ENCODE assay signal across 26 cellular contexts in the genomic region with DNA sequence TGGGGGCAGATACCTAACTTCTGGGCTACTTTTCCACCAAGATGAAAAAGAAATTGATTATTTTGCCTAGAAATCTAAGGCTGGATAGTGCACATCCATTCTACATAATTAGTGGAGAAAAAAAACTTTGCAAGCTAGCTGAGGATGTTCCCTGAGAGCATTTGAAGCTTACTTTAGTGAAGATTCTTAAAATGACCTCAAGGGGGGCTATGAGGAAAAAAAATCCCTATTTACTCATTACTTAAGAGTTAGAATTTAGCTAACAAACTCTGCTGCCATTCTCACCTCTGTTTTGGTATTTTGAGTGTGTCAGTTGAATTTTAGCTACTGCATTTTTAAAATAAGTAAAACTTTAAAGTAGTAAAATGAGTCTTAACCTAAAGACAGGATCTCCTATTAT. TPM values are rescaled to one million over a fixed set of nuclear protein-coding genes. Genes with fewer than 3 reads are reported as not detected.
DNase-seq lines count a peak whose midpoint lies in the region; ATAC-seq and TF ChIP-seq lines count a peak whose summit lies in the region.
"Had no signal": no experiment of that assay in that cellular context is flagged by ENCODE, and none has a peak within 500 bp of the region (broad histone marks: within the 10 kb centered on the region; RNA-seq: fewer than 3 reads in every experiment).

No MANE protein-coding gene starts in this region.

- no peak overlapping the region for H3K4me2 ChIP-seq in GM23338
- H3K4me2 ChIP-seq in mesendoderm (ENCODE audit: low read length) = no peak overlapping the region
- H3K4me2 ChIP-seq: A549, BLaER1 had no signal

- no peaks in the 10 kb centered on the region for H4K20me1 ChIP-seq in GM23338 (replicated peaks; ENCODE audit: insufficient read depth)
- H4K20me1 ChIP-seq: BLaER1 had no signal

- H3K36me3 ChIP-seq in GM23338 (ENCODE audit: insufficient read depth) = no peaks in the 10 kb centered on the region
- no peaks in the 10 kb centered on the region for H3K36me3 ChIP-seq in endodermal cell (ENCODE audit: control insufficient read depth, insufficient read depth, low read length)
- H3K36me3 ChIP-seq in mesendoderm (ENCODE audit: control insufficient read depth, insufficient read depth, low read length) = no peaks in the 10 kb centered on the region
- H3K36me3 ChIP-seq: BE2C, BLaER1 had no signal

- H3K9ac ChIP-seq in endodermal cell (ENCODE audit: extremely low read depth, low read length, poor library complexity, severe bottlenecking) = no peak overlapping the region
- H3K9ac ChIP-seq in mesendoderm (ENCODE audit: low read length) = no peak overlapping the region
- H3K9ac ChIP-seq: BLaER1 had no signal

- no peaks in the 10 kb centered on the region for H3F3A ChIP-seq in GM23338 (replicated peaks; ENCODE audit: low read depth)

- H3K4me3 Mint-ChIP-seq in GM23338 = no peak overlapping the region
- H3K4me3 Mint-ChIP-seq in endodermal cell = no peak overlapping the region
- H3K4me3 Mint-ChIP-seq: CD14-positive monocyte; CD4-positive, alpha-beta memory T cell; CD4-positive, CD25-positive, alpha-beta regulatory T cell; CD8-positive, alpha-beta memory T cell had no signal

- H3K4me3 ChIP-seq in GM23338 (no peak overlapping the region), endodermal cell (ENCODE audit: low read length) (no peak overlapping the region), mesendoderm (ENCODE audit: low read length) (no peak overlapping the region)
- H3K4me3 ChIP-seq: A549, BLaER1, GM12878 had no signal

- no peak overlapping the region for H3K27ac Mint-ChIP-seq in GM23338
- no peak overlapping the region for H3K27ac Mint-ChIP-seq in endodermal cell
- H3K27ac Mint-ChIP-seq: CD14-positive monocyte; CD4-positive, alpha-beta memory T cell; CD4-positive, CD25-positive, alpha-beta regulatory T cell; CD8-positive, alpha-beta memory T cell had no signal

- no peak overlapping the region for H3K4ac ChIP-seq in mesendoderm (ENCODE audit: low read depth, low read length)

- peaks cover 2% of the 10 kb centered on the region; the same call in 1 of the 3 replicates for H3K4me1 Mint-ChIP-seq in GM23338
- H3K4me1 Mint-ChIP-seq in endodermal cell = peaks cover 20% of the 10 kb centered on the region
- H3K4me1 Mint-ChIP-seq: CD14-positive monocyte; CD4-positive, alpha-beta memory T cell; CD4-positive, CD25-positive, alpha-beta regulatory T cell; CD8-positive, alpha-beta memory T cell had no signal

- H3K4me1 ChIP-seq in GM23338 (ENCODE audit: insufficient read depth) = no peaks in the 10 kb centered on the region
- no peaks in the 10 kb centered on the region for H3K4me1 ChIP-seq in endodermal cell (ENCODE audit: control insufficient read depth, insufficient read depth, low read length)
- H3K4me1 ChIP-seq in mesendoderm (ENCODE audit: control insufficient read depth, low read depth, low read length) = no peaks in the 10 kb centered on the region
- H3K4me1 ChIP-seq: A549, BE2C, BLaER1 had no signal

- H3K27me3 ChIP-seq in GM23338 (ENCODE audit: insufficient read depth) = no peaks in the 10 kb centered on the region
- H3K27me3 ChIP-seq in endodermal cell (ENCODE audit: control insufficient read depth, insufficient read depth, low read length, poor library complexity, severe bottlenecking) = no peaks in the 10 kb centered on the region
- H3K27me3 ChIP-seq in mesendoderm (ENCODE audit: insufficient read depth, low read length, poor library complexity) = no peaks in the 10 kb centered on the region
- H3K27me3 ChIP-seq: BE2C, BLaER1 had no signal

- H2AK5ac ChIP-seq in mesendoderm (ENCODE audit: low read length) = no peak overlapping the region

- H3K27me3 Mint-ChIP-seq in GM23338 (ENCODE audit: insufficient read depth, low read depth, poor library complexity) (peaks cover 1% of the 10 kb centered on the region), endodermal cell (ENCODE audit: insufficient read depth) (no peaks in the 10 kb centered on the region)
- H3K27me3 Mint-ChIP-seq: CD4-positive, alpha-beta memory T cell; CD8-positive, alpha-beta memory T cell had no signal

- H3K23ac ChIP-seq in mesendoderm (ENCODE audit: low read length) = no peak overlapping the region

- H3K27ac ChIP-seq in GM23338 (ENCODE audit: low read depth) = no peak overlapping the region
- no peak overlapping the region for H3K27ac ChIP-seq in endodermal cell (ENCODE audit: low read depth, low read length)
- H3K27ac ChIP-seq in mesendoderm (ENCODE audit: low read depth, low read length) = no peak overlapping the region
- H3K27ac ChIP-seq: 22Rv1, A549, BLaER1 had no signal

- peak overlapping the region; percentile 74 for H2BK15ac ChIP-seq in mesendoderm (replicated peaks; ENCODE audit: low read depth)

- no peaks in the 10 kb centered on the region for H3K79me2 ChIP-seq in GM23338 (replicated peaks; ENCODE audit: insufficient read depth)
- no peaks in the 10 kb centered on the region for H3K79me2 ChIP-seq in mesendoderm (ENCODE audit: control insufficient read depth, insufficient read depth, low read length)

- H3K79me1 ChIP-seq in mesendoderm (ENCODE audit: low read length) = no peaks in the 10 kb centered on the region

- no peak for ATAC-seq in GM23338
- ATAC-seq: A549, GM12878 had no signal

- no peaks in the 10 kb centered on the region for H3K36me3 Mint-ChIP-seq in GM23338 (ENCODE audit: low read depth)
- H3K36me3 Mint-ChIP-seq in endodermal cell (ENCODE audit: low read depth) = no peaks in the 10 kb centered on the region
- H3K36me3 Mint-ChIP-seq: CD14-positive monocyte; CD4-positive, alpha-beta memory T cell; CD4-positive, CD25-positive, alpha-beta regulatory T cell; CD8-positive, alpha-beta memory T cell had no signal

- no peak overlapping the region for H3K18ac ChIP-seq in mesendoderm (ENCODE audit: low read length)

- H3K56ac ChIP-seq in mesendoderm (ENCODE audit: low read length) = no peak overlapping the region

- no peaks in the 10 kb centered on the region for H3K9me3 ChIP-seq in endodermal cell (ENCODE audit: control insufficient read depth, low read length)
- H3K9me3 ChIP-seq: A549, BE2C, BLaER1 had no signal

- H2AFZ ChIP-seq in GM23338 = no peak overlapping the region

- no peak overlapping the region for H2BK5ac ChIP-seq in mesendoderm (ENCODE audit: low read length)

- H4K5ac ChIP-seq in mesendoderm (ENCODE audit: low read length) = no peak overlapping the region

- H2BK120ac ChIP-seq in mesendoderm (ENCODE audit: low read depth, low read length) = no peak overlapping the region

- no peak overlapping the region for H4K8ac ChIP-seq in mesendoderm (ENCODE audit: low read depth, low read length)

- H3K9me2 ChIP-seq in GM23338 (ENCODE audit: insufficient read depth) = no peaks in the 10 kb centered on the region

- peak in 1 of 2 experiments; percentile 31; a peak in 2 of 4 replicates for TF ChIP-seq CTCF in GM23338 (conservative IDR thresholded peaks at IDR 0.05; ENCODE audit: low read depth in 2 of 2)
- peak; percentile 59 for TF ChIP-seq CTCF in endodermal cell (conservative IDR thresholded peaks at IDR 0.05)

- H3K9me3 Mint-ChIP-seq in GM23338 (no peaks in the 10 kb centered on the region), endodermal cell (peaks cover 5% of the 10 kb centered on the region)

- peak; percentile 51 for DNase-seq in GM23338 (ENCODE audit: low spot score)
- DNase-seq in endodermal cell = no peak
- peak; percentile 16 for DNase-seq in mesendoderm
- no peak for DNase-seq in AG08395 (ENCODE audit: low spot score)
- no peak for DNase-seq in pons (ENCODE audit: low spot score)
- DNase-seq in T-helper 9 cell = no peak
- DNase-seq: BE2C; C1 segment of cervical spinal cord; CD4-positive, alpha-beta memory T cell; CD4-positive, CD25-positive, alpha-beta regulatory T cell; CD8-positive, alpha-beta memory T cell; COR-L47; DMS 273 treated with DMSO at 0.1 percent for 48 hours; DMS153; DMS53; DMS79; DND-41; EL; GDM1 had no signal

TF ChIP-seq in GM23338, 12 proteins besides CTCF, POLR2A, EP300 and RAD21:
- no peak for TF ChIP-seq ZNF331 (CRISPR knock-in tag; IDR thresholded peaks at IDR 0.05; ENCODE audit: low read depth)
- TF ChIP-seq EZH2 (IDR thresholded peaks at IDR 0.05; ENCODE audit: low read depth, unreplicated experiment) = no peak
- no peak for TF ChIP-seq JUNB (IDR thresholded peaks at IDR 0.05; ENCODE audit: unreplicated experiment)

RNA-seq across cellular contexts. Expression of a gene that starts 9.2 kb away (rescaled TPM):
- 0.24 TPM in 1 of 2 replicates, not detected in the other for total RNA-seq in GM23338 (2014; rRNA removed; shearing (Covaris generic))
- polyA plus RNA-seq in GM23338 (2016; fragmentation: Nextera tagmentation; extraction: Ambion mirVana) = 0.40 and 0.50 TPM in 2 replicates
- total RNA-seq in endodermal cell = 1 to 10 TPM in 1 of 2 donors, under 1 TPM in 1; 0.44 to 3.8 TPM
- 4.1 TPM for polyA plus RNA-seq in endodermal cell (2013, experiment 1 of 2)
- polyA plus RNA-seq in endodermal cell (2013, experiment 2 of 2) = 3.5 TPM
- polyA plus RNA-seq in mesendoderm (2013, experiment 1 of 2) = 2.6 TPM
- 2.6 TPM for polyA plus RNA-seq in mesendoderm (2013, experiment 2 of 2)
- total RNA-seq: CD4-positive, alpha-beta memory T cell; CD4-positive, CD25-positive, alpha-beta regulatory T cell; CD8-positive, alpha-beta memory T cell; Daoy; G401; GM12878 had no signal
- polyA plus RNA-seq: A549; CD14-positive monocyte; CD4-positive, alpha-beta memory T cell; CD4-positive, CD25-positive, alpha-beta regulatory T cell; CD8-positive, alpha-beta memory T cell; GM12878 had no signal

Comparison
In these comparisons a context has a peak if more than half of its experiments do, and no peak if none do; other contexts are left out.
1. DNase-seq: peak in GM23338 (single experiment) and mesendoderm (single experiment); none in endodermal cell (single experiment), AG08395 (single experiment), pons (single experiment) and T-helper 9 cell (single experiment).